ENCODE assay signal across 33 cellular contexts in genomic region chr15:29638011-29638410, GRCh38.
"Had no signal": no experiment of that assay in that cellular context is flagged by ENCODE, and none has a peak within 500 bp of the region (broad histone marks: within the 10 kb centered on the region; RNA-seq: fewer than 3 reads in every experiment).

No MANE protein-coding gene starts in this region.

- H3K4me3 ChIP-seq: adrenal gland had no signal

- H3K27ac Mint-ChIP-seq: activated CD4-positive, alpha-beta memory T cell treated with anti-CD3 and anti-CD28 coated beads, Interleukin-2, amount 10 ng/mL, durations not matched to agents 7 days and 5 days; activated CD4-positive, alpha-beta T cell treated with anti-CD3 and anti-CD28 coated beads for 36 hours; activated CD4-positive, alpha-beta T cell treated with anti-CD3 and anti-CD28 coated beads, Interleukin-2, amount 10 ng/mL, durations not matched to agents 7 days and 5 days; activated naive CD4-positive, alpha-beta T cell treated with anti-CD3 and anti-CD28 coated beads for 36 hours; activated naive CD4-positive, alpha-beta T cell treated with anti-CD3 and anti-CD28 coated beads, Interleukin-2, amount 50 U/mL, for 72 hours; activated naive CD8-positive, alpha-beta T cell treated with anti-CD3 and anti-CD28 coated beads for 36 hours; activated T-cell treated with anti-CD3 and anti-CD28 coated beads, Interleukin-2, amount 50 U/mL, for 72 hours; activated T-helper 1 cell treated with anti-CD3 and anti-CD28 coated beads, Interleukin-12 subunit alpha, Interleukin-12 subunit beta, Interleukin-2, Interleukin-4 antibody, amounts not matched to agents 30 ng/mL and 10 ng/mL and 1 ng/mL, durations not matched to agents 14 hours and 24 hours and 36 hours; activated T-helper 17 cell treated with anti-CD3 and anti-CD28 coated beads, Interleukin-2, amount 50 U/mL, for 72 hours; T-cell; T-helper 17 cell; WTC11 had no signal

- H3K4me1 ChIP-seq: adrenal gland had no signal

- FAIRE-seq: astrocyte had no signal

- H3K36me3 Mint-ChIP-seq: activated naive CD4-positive, alpha-beta T cell treated with anti-CD3 and anti-CD28 coated beads, Interleukin-2, amount 50 U/mL, for 72 hours; activated naive CD8-positive, alpha-beta T cell treated with anti-CD3 and anti-CD28 coated beads for 36 hours; brain; T-cell had no signal

- DNase-seq: activated CD4-positive, alpha-beta memory T cell treated with anti-CD3 and anti-CD28 coated beads, Interleukin-2, amount 10 ng/mL, durations not matched to agents 7 days and 5 days; activated CD4-positive, alpha-beta T cell treated with anti-CD3 and anti-CD28 coated beads for 1 hour; activated CD4-positive, alpha-beta T cell treated with anti-CD3 and anti-CD28 coated beads for 36 hours; activated CD4-positive, alpha-beta T cell treated with anti-CD3 and anti-CD28 coated beads for 48 hours; activated CD4-positive, alpha-beta T cell treated with anti-CD3 and anti-CD28 coated beads, Interleukin-2, amount 10 ng/mL, durations not matched to agents 7 days and 5 days; activated CD4-positive, alpha-beta T cell treated with anti-CD3 and anti-CD28 coated beads, Interleukin-2, amount 50 U/mL, for 48 hours; activated CD4-positive, CD25-positive, alpha-beta regulatory T cell; activated CD8-positive, alpha-beta memory T cell treated with anti-CD3 and anti-CD28 coated beads, Interleukin-2, amount 50 U/mL, for 4 hours; activated effector memory CD4-positive, alpha-beta T cell treated with anti-CD3 and anti-CD28 coated beads, Interleukin-2, amount 50 U/mL, for 16 hours; activated gamma-delta T cell treated with Interleukin-2 at 50 U/mL for 16 hours; activated naive CD4-positive, alpha-beta T cell; activated naive CD4-positive, alpha-beta T cell treated with anti-CD3 and anti-CD28 coated beads for 36 hours; activated naive CD4-positive, alpha-beta T cell treated with anti-CD3 and anti-CD28 coated beads, Interleukin-2, amount 50 U/mL, for 16 hours; activated naive CD8-positive, alpha-beta T cell treated with anti-CD3 and anti-CD28 coated beads for 36 hours; activated T-cell treated with anti-CD3 and anti-CD28 coated beads for 4 hours; activated T-cell treated with anti-CD3 and anti-CD28 coated beads, Interleukin-2, amount 50 U/mL, for 1 hour; activated T-cell treated with anti-CD3 and anti-CD28 coated beads, Interleukin-2, amount 50 U/mL, for 4 hours; activated T-cell treated with anti-CD3 and anti-CD28 coated beads, Interleukin-2, amount 50 U/mL, for 72 hours; adrenal gland; amniotic stem cell; aorta; central memory CD4-positive, alpha-beta T cell; T-cell; T-helper 17 cell; T1000; WERI-Rb-1 had no signal

- H3K36me3 ChIP-seq: adrenal gland, WERI-Rb-1 had no signal

- H3K27ac ChIP-seq: adrenal gland, WERI-Rb-1 had no signal

- H3K9me3 ChIP-seq: adrenal gland had no signal

- H3K4me1 Mint-ChIP-seq: activated CD4-positive, alpha-beta memory T cell treated with anti-CD3 and anti-CD28 coated beads, Interleukin-2, amount 10 ng/mL, durations not matched to agents 7 days and 5 days; activated CD4-positive, alpha-beta T cell treated with anti-CD3 and anti-CD28 coated beads for 36 hours; activated CD4-positive, alpha-beta T cell treated with anti-CD3 and anti-CD28 coated beads, Interleukin-2, amount 10 ng/mL, durations not matched to agents 7 days and 5 days; activated naive CD8-positive, alpha-beta T cell treated with anti-CD3 and anti-CD28 coated beads for 36 hours; activated T-helper 17 cell treated with anti-CD3 and anti-CD28 coated beads, Interleukin-2, amount 50 U/mL, for 72 hours; T-cell; T-helper 17 cell had no signal

- H3K27me3 Mint-ChIP-seq: activated CD4-positive, alpha-beta memory T cell treated with anti-CD3 and anti-CD28 coated beads, Interleukin-2, amount 10 ng/mL, durations not matched to agents 7 days and 5 days; activated CD4-positive, alpha-beta T cell treated with anti-CD3 and anti-CD28 coated beads, Interleukin-2, amount 10 ng/mL, durations not matched to agents 7 days and 5 days had no signal

- H3K9me3 Mint-ChIP-seq: activated CD4-positive, alpha-beta memory T cell treated with anti-CD3 and anti-CD28 coated beads, Interleukin-2, amount 10 ng/mL, durations not matched to agents 7 days and 5 days; activated CD4-positive, alpha-beta T cell treated with anti-CD3 and anti-CD28 coated beads, Interleukin-2, amount 10 ng/mL, durations not matched to agents 7 days and 5 days; activated naive CD4-positive, alpha-beta T cell treated with anti-CD3 and anti-CD28 coated beads for 36 hours; activated naive CD8-positive, alpha-beta T cell treated with anti-CD3 and anti-CD28 coated beads for 36 hours; activated T-cell treated with anti-CD3 and anti-CD28 coated beads, Interleukin-2, amount 50 U/mL, for 4 hours; activated T-cell treated with anti-CD3 and anti-CD28 coated beads, Interleukin-2, amount 50 U/mL, for 72 hours; activated T-helper 1 cell treated with anti-CD3 and anti-CD28 coated beads, Interleukin-12 subunit alpha, Interleukin-12 subunit beta, Interleukin-2, Interleukin-4 antibody, amounts not matched to agents 30 ng/mL and 10 ng/mL and 1 ng/mL, durations not matched to agents 14 hours and 24 hours and 36 hours; activated T-helper 17 cell treated with anti-CD3 and anti-CD28 coated beads, Interleukin-2, amount 50 U/mL, for 72 hours; WTC11 had no signal

- ATAC-seq: activated CD4-positive, alpha-beta T cell treated with anti-CD3 and anti-CD28 coated beads for 36 hours; activated CD4-positive, CD25-positive, alpha-beta regulatory T cell treated with anti-CD3 and anti-CD28 coated beads, Interleukin-2, amount 50 U/mL, for 24 hours; activated naive CD4-positive, alpha-beta T cell treated with anti-CD3 and anti-CD28 coated beads, Interleukin-2, amount 50 U/mL, for 72 hours; activated T-cell treated with anti-CD3 and anti-CD28 coated beads, Interleukin-2, amount 50 U/mL, for 4 hours; activated T-cell treated with anti-CD3 and anti-CD28 coated beads, Interleukin-2, amount 50 U/mL, for 72 hours; activated T-helper 17 cell treated with anti-CD3 and anti-CD28 coated beads, Interleukin-2, amount 50 U/mL, for 72 hours; T-cell; T-helper 17 cell; WTC11 had no signal

- H3K4me3 Mint-ChIP-seq: activated CD4-positive, alpha-beta memory T cell treated with anti-CD3 and anti-CD28 coated beads, Interleukin-2, amount 10 ng/mL, durations not matched to agents 7 days and 5 days; activated CD4-positive, alpha-beta T cell treated with anti-CD3 and anti-CD28 coated beads for 36 hours; activated CD4-positive, alpha-beta T cell treated with anti-CD3 and anti-CD28 coated beads, Interleukin-2, amount 10 ng/mL, durations not matched to agents 7 days and 5 days; activated naive CD4-positive, alpha-beta T cell treated with anti-CD3 and anti-CD28 coated beads for 36 hours; activated naive CD8-positive, alpha-beta T cell treated with anti-CD3 and anti-CD28 coated beads for 36 hours; activated T-cell treated with anti-CD3 and anti-CD28 coated beads, Interleukin-2, amount 50 U/mL, for 4 hours; activated T-cell treated with anti-CD3 and anti-CD28 coated beads, Interleukin-2, amount 50 U/mL, for 72 hours; activated T-helper 1 cell treated with anti-CD3 and anti-CD28 coated beads, Interleukin-12 subunit alpha, Interleukin-12 subunit beta, Interleukin-2, Interleukin-4 antibody, amounts not matched to agents 30 ng/mL and 10 ng/mL and 1 ng/mL, durations not matched to agents 14 hours and 24 hours and 36 hours; activated T-helper 17 cell treated with anti-CD3 and anti-CD28 coated beads, Interleukin-2, amount 50 U/mL, for 72 hours; brain; T-cell; T-helper 17 cell; WTC11 had no signal

- H3K27me3 ChIP-seq: adrenal gland had no signal
